Comparison of ENCODE assay signal across 7 cellular contexts in the genomic region with DNA sequence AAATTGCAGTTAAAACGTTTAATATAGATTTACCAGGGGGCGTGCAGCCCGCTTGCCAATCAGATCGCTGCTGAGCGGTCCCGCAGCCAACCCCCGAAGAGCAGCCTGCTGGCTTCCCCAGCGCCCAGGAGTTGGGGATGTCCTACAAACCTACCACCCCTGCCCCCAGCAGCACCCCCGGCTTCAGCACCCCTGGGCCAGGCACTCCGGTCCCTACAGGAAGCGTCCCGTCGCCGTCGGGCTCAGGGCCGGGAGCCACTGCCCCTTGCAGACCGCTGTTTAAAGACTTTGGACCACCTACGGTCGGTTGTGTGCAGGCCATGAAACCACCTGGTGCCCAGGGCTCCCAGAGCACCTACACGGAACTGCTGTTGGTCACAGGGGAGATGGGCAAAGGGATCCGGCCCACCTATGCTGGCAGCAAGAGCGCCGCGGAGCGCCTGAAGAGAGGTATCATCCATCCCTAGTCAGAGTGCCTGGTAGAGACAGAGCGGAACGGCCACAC.
DNase-seq lines count a peak whose midpoint lies in the region; ATAC-seq and TF ChIP-seq lines count a peak whose summit lies in the region.
"Not testable (repeated sequence)": the region's sequence is repeated elsewhere in the genome, so short reads cannot be mapped to it uniquely, and the experiment has no call there.

No MANE protein-coding gene starts in this region.

- not testable (repeated sequence) for H3K4me1 ChIP-seq in gastroesophageal sphincter

- peaks cover 0 to 10% (median 6%) of the 10 kb centered on the region in 3 donors for H3K9me3 Mint-ChIP-seq in IgD-negative memory B cell
- H3K9me3 Mint-ChIP-seq in activated T-cell treated with anti-CD3 and anti-CD28 coated beads, Interleukin-2, amount 50 U/mL, for 72 hours; natural killer cell treated with Interleukin-12 subunit alpha and Interleukin-12 subunit beta and Interleukin-15 and Interleukin-18, amount 100 ng/mL, for 72 hours; stimulated activated memory B cell treated with anti-CD40 and anti-IgM and Interleukin-4, amounts not matched to agents 10 μg/mL and 1 μg/mL and 100 μg/mL, for 72 hours: not testable (repeated sequence)

- H3K27me3 ChIP-seq in gastroesophageal sphincter, result peaks cover 26% of the 10 kb centered on the region

- DNase-seq in activated T-cell treated with anti-CD3 and anti-CD28 coated beads, Interleukin-2, amount 50 U/mL, for 72 hours; left lobe of liver (ENCODE audit: low spot score); natural killer cell treated with Interleukin-12 subunit alpha and Interleukin-12 subunit beta and Interleukin-15 and Interleukin-18, amount 100 ng/mL, for 72 hours (ENCODE audit: low spot score): not testable (repeated sequence)

- not testable (repeated sequence) for H3K4me1 Mint-ChIP-seq in IgD-negative memory B cell; activated T-cell treated with anti-CD3 and anti-CD28 coated beads, Interleukin-2, amount 50 U/mL, for 72 hours (ENCODE audit: low read depth); natural killer cell treated with Interleukin-12 subunit alpha and Interleukin-12 subunit beta and Interleukin-15 and Interleukin-18, amount 100 ng/mL, for 72 hours (ENCODE audit: low read depth in 2 of 2); stimulated activated memory B cell treated with anti-CD40 and anti-IgM and Interleukin-4, amounts not matched to agents 10 μg/mL and 1 μg/mL and 100 μg/mL, for 72 hours

- H3K4me3 ChIP-seq in gastroesophageal sphincter, result not testable (repeated sequence)

- not testable (repeated sequence) for H3K27ac ChIP-seq in gastroesophageal sphincter

- H3K36me3 Mint-ChIP-seq in IgD-negative memory B cell; activated T-cell treated with anti-CD3 and anti-CD28 coated beads, Interleukin-2, amount 50 U/mL, for 72 hours (ENCODE audit: insufficient read depth in 2 of 2); natural killer cell treated with Interleukin-12 subunit alpha and Interleukin-12 subunit beta and Interleukin-15 and Interleukin-18, amount 100 ng/mL, for 72 hours: not testable (repeated sequence)
- peaks cover 11% of the 10 kb centered on the region for H3K36me3 Mint-ChIP-seq in stimulated activated memory B cell treated with anti-CD40 and anti-IgM and Interleukin-4, amounts not matched to agents 10 μg/mL and 1 μg/mL and 100 μg/mL, for 72 hours

- not testable (repeated sequence) for H3K27ac Mint-ChIP-seq in IgD-negative memory B cell; activated T-cell treated with anti-CD3 and anti-CD28 coated beads, Interleukin-2, amount 50 U/mL, for 72 hours; natural killer cell treated with Interleukin-12 subunit alpha and Interleukin-12 subunit beta and Interleukin-15 and Interleukin-18, amount 100 ng/mL, for 72 hours; stimulated activated memory B cell treated with anti-CD40 and anti-IgM and Interleukin-4, amounts not matched to agents 10 μg/mL and 1 μg/mL and 100 μg/mL, for 72 hours

- ATAC-seq in GM19463 (IDR thresholded peaks at IDR 0.05; ENCODE audit: unreplicated experiment) (peak; percentile 55), gastroesophageal sphincter (peak; percentile 51), left lobe of liver (peak; percentile 30)
- ATAC-seq in activated T-cell treated with anti-CD3 and anti-CD28 coated beads, Interleukin-2, amount 50 U/mL, for 72 hours (replicated peaks in 1 of 2), result peak; percentile 20 to 54
- ATAC-seq in natural killer cell treated with Interleukin-12 subunit alpha and Interleukin-12 subunit beta and Interleukin-15 and Interleukin-18, amount 100 ng/mL, for 72 hours, result peak; percentile 61 to 66
- ATAC-seq in stimulated activated memory B cell treated with anti-CD40 and anti-IgM and Interleukin-4, amounts not matched to agents 10 μg/mL and 1 μg/mL and 100 μg/mL, for 72 hours, result peak; percentile 73

- H3K27me3 Mint-ChIP-seq in IgD-negative memory B cell, result not testable (repeated sequence)
- peaks cover 20% of the 10 kb centered on the region for H3K27me3 Mint-ChIP-seq in activated T-cell treated with anti-CD3 and anti-CD28 coated beads, Interleukin-2, amount 50 U/mL, for 72 hours (ENCODE audit: low read depth)
- H3K27me3 Mint-ChIP-seq in natural killer cell treated with Interleukin-12 subunit alpha and Interleukin-12 subunit beta and Interleukin-15 and Interleukin-18, amount 100 ng/mL, for 72 hours, result peaks cover 16 to 24% of the 10 kb centered on the region in 2 donors
- H3K27me3 Mint-ChIP-seq in stimulated activated memory B cell treated with anti-CD40 and anti-IgM and Interleukin-4, amounts not matched to agents 10 μg/mL and 1 μg/mL and 100 μg/mL, for 72 hours, result peaks cover 10% of the 10 kb centered on the region

- not testable (repeated sequence) for H3K36me3 ChIP-seq in gastroesophageal sphincter

- H3K4me3 Mint-ChIP-seq in IgD-negative memory B cell, result peak overlapping the region in 3 of 4 donors; percentile 41 to 73 (median 54)
- not testable (repeated sequence) for H3K4me3 Mint-ChIP-seq in activated T-cell treated with anti-CD3 and anti-CD28 coated beads, Interleukin-2, amount 50 U/mL, for 72 hours; natural killer cell treated with Interleukin-12 subunit alpha and Interleukin-12 subunit beta and Interleukin-15 and Interleukin-18, amount 100 ng/mL, for 72 hours
- peak overlapping the region; percentile 44 for H3K4me3 Mint-ChIP-seq in stimulated activated memory B cell treated with anti-CD40 and anti-IgM and Interleukin-4, amounts not matched to agents 10 μg/mL and 1 μg/mL and 100 μg/mL, for 72 hours

- 46 to 53% methylated on average over 8 of the region's 27 CpGs for WGBS in gastroesophageal sphincter (ENCODE audit: low coverage in 1 of 2), 2 donors

- TF ChIP-seq EP300 in gastroesophageal sphincter (IDR thresholded peaks at IDR 0.05), result not testable (repeated sequence)

- TF ChIP-seq POLR2A in gastroesophageal sphincter (IDR thresholded peaks at IDR 0.05), result not testable (repeated sequence)

- peaks cover 0 to 22% (median 1%) of the 10 kb centered on the region in 3 donors for H3K9me3 ChIP-seq in gastroesophageal sphincter

- not testable (repeated sequence) for TF ChIP-seq CTCF in gastroesophageal sphincter (IDR thresholded peaks at IDR 0.05)
